8 cellular contexts compared by ENCODE assay signal in genomic region chr2:201235865-201236811, GRCh38. TPM values are rescaled to one million over a fixed set of nuclear protein-coding genes. Genes with fewer than 3 reads are reported as not detected.
DNase-seq lines count a peak whose midpoint lies in the region; ATAC-seq and TF ChIP-seq lines count a peak whose summit lies in the region.

No MANE protein-coding gene starts in this region.

- no peak overlapping the region for H3K9ac ChIP-seq in liver (ENCODE audit: low read depth in 1 of 2, low read length in 2 of 2)

- peak; percentile 67 for TF ChIP-seq CTCF in liver (IDR thresholded peaks at IDR 0.05; ENCODE audit: low read depth, low read length, missing input control)

- 44% methylated on average over 14 of the region's 14 CpGs for WGBS in liver

- H3K4me1 Mint-ChIP-seq in T-helper 2 cell treated with Interferon-gamma antibody and Interleukin-4, amounts not matched to agents 5 μg/mL and 100 μg/mL, for 36 hours (ENCODE audit: low read depth): peaks cover 50% of the 10 kb centered on the region
- peaks cover 52% of the 10 kb centered on the region for H3K4me1 Mint-ChIP-seq in stimulated activated effector memory CD8-positive, alpha-beta T cell treated with anti-CD3 and anti-CD28 coated beads, Interleukin-12 subunit alpha, Interleukin-12 subunit beta, amount 100 ng/mL, for 72 hours

- peak; percentile 87 to 92 for TF ChIP-seq RAD21 in liver (IDR thresholded peaks at IDR 0.05)

- H3K36me3 Mint-ChIP-seq in T-helper 2 cell treated with Interferon-gamma antibody and Interleukin-4, amounts not matched to agents 5 μg/mL and 100 μg/mL, for 36 hours (ENCODE audit: low read depth): peaks cover 52% of the 10 kb centered on the region
- peaks cover 84% of the 10 kb centered on the region for H3K36me3 Mint-ChIP-seq in stimulated activated effector memory CD8-positive, alpha-beta T cell treated with anti-CD3 and anti-CD28 coated beads, Interleukin-12 subunit alpha, Interleukin-12 subunit beta, amount 100 ng/mL, for 72 hours

- H3K9me3 Mint-ChIP-seq in T-helper 2 cell treated with Interferon-gamma antibody and Interleukin-4, amounts not matched to agents 5 μg/mL and 100 μg/mL, for 36 hours: peaks cover 5% of the 10 kb centered on the region
- H3K9me3 Mint-ChIP-seq in stimulated activated effector memory CD8-positive, alpha-beta T cell treated with anti-CD3 and anti-CD28 coated beads, Interleukin-12 subunit alpha, Interleukin-12 subunit beta, amount 100 ng/mL, for 72 hours: no peaks in the 10 kb centered on the region

- H3K27me3 Mint-ChIP-seq in T-helper 2 cell treated with Interferon-gamma antibody and Interleukin-4, amounts not matched to agents 5 μg/mL and 100 μg/mL, for 36 hours (ENCODE audit: low read depth): no peaks in the 10 kb centered on the region

- ATAC-seq in stimulated activated effector memory CD8-positive, alpha-beta T cell treated with anti-CD3 and anti-CD28 coated beads, Interleukin-12 subunit alpha, Interleukin-12 subunit beta, amount 100 ng/mL, for 72 hours: peak; percentile 57
- no peak for ATAC-seq in GM21529 (IDR thresholded peaks at IDR 0.05; ENCODE audit: unreplicated experiment)

- H3K36me3 ChIP-seq in liver (ENCODE audit: control insufficient read depth in 4 of 4, insufficient read depth in 3 of 4, low read depth in 1 of 4, low read length in 3 of 4): no peaks in the 10 kb centered on the region

- peaks cover 6 to 30% (median 24%) of the 10 kb centered on the region in 4 donors for H3K4me1 ChIP-seq in liver (ENCODE audit: control insufficient read depth in 4 of 4, insufficient read depth in 4 of 4, low read length in 3 of 4)

- no peak overlapping the region for H3K4me3 ChIP-seq in liver (ENCODE audit: low read depth in 1 of 3, low read length in 3 of 3)

- peak; percentile 73 for DNase-seq in NCI-H2196 (lab: John Stamatoyannopoulos, UW; ENCODE audit: unreplicated experiment)
- DNase-seq in NCI-H2196 treated with DMSO at 0.1 percent for 48 hours (lab: John Stamatoyannopoulos, UW; ENCODE audit: unreplicated experiment): no peak
- peak; percentile 87 for DNase-seq in NAMALWA (ENCODE audit: low spot score)
- DNase-seq in T-helper 2 cell treated with Interferon-gamma antibody and Interleukin-4, amounts not matched to agents 5 μg/mL and 100 μg/mL, for 36 hours (ENCODE audit: low spot score): peak; percentile 46
- DNase-seq in cerebellum (ENCODE audit: low spot score): peak; percentile 18
- DNase-seq in stimulated activated effector memory CD8-positive, alpha-beta T cell treated with anti-CD3 and anti-CD28 coated beads, Interleukin-12 subunit alpha, Interleukin-12 subunit beta, amount 100 ng/mL, for 72 hours (ENCODE audit: low spot score in 2 of 2): peak in 1 of 2 donors; percentile 30

- no peaks in the 10 kb centered on the region for H3K9me3 ChIP-seq in liver (ENCODE audit: control insufficient read depth in 4 of 4, low read length in 3 of 4)

- no peaks in the 10 kb centered on the region for H3K27me3 ChIP-seq in liver (ENCODE audit: control insufficient read depth in 4 of 4, insufficient read depth in 4 of 4, low read length in 3 of 4)

- peak overlapping the region; percentile 73 for H3K27ac Mint-ChIP-seq in T-helper 2 cell treated with Interferon-gamma antibody and Interleukin-4, amounts not matched to agents 5 μg/mL and 100 μg/mL, for 36 hours
- H3K27ac Mint-ChIP-seq in stimulated activated effector memory CD8-positive, alpha-beta T cell treated with anti-CD3 and anti-CD28 coated beads, Interleukin-12 subunit alpha, Interleukin-12 subunit beta, amount 100 ng/mL, for 72 hours: peak overlapping the region; percentile 94

- H3K4me3 Mint-ChIP-seq in T-helper 2 cell treated with Interferon-gamma antibody and Interleukin-4, amounts not matched to agents 5 μg/mL and 100 μg/mL, for 36 hours: peak overlapping the region; percentile 91
- peak overlapping the region; percentile 91 for H3K4me3 Mint-ChIP-seq in stimulated activated effector memory CD8-positive, alpha-beta T cell treated with anti-CD3 and anti-CD28 coated beads, Interleukin-12 subunit alpha, Interleukin-12 subunit beta, amount 100 ng/mL, for 72 hours

- no peak overlapping the region for H3K27ac ChIP-seq in liver (ENCODE audit: low read depth in 1 of 2, low read length in 2 of 2)

TF ChIP-seq in liver, 16 proteins besides CTCF, POLR2A, EP300 and RAD21:
- TF ChIP-seq NR2F2 (IDR thresholded peaks at IDR 0.05): peak; percentile 72
- no peak for TF ChIP-seq TAF1 (conservative IDR thresholded peaks at IDR 0.05)
- no peak for TF ChIP-seq RXRA (IDR thresholded peaks at IDR 0.05)

RNA-seq across cellular contexts. Expression of gene CASP8, which starts 24.2 kb away (rescaled TPM):
- total RNA-seq in cerebellum (2.7 TPM), liver (10 to 100 TPM; 12.2 to 15.1 TPM)
- 1 to 10 TPM; 4.5 to 5.2 TPM for polyA plus RNA-seq in liver

RNA-seq across cellular contexts. Expression of gene CASP10, which starts 53.2 kb away (rescaled TPM):
- total RNA-seq in cerebellum: 3.7 TPM
- 10 to 100 TPM in 1 of 2 donors, 1 to 10 TPM in 1; 8.7 to 13.6 TPM for total RNA-seq in liver
- polyA plus RNA-seq in liver: 1 to 10 TPM; 2.2 to 2.6 TPM
